ENCODE assay signal across 1 cellular context in the genomic region with DNA sequence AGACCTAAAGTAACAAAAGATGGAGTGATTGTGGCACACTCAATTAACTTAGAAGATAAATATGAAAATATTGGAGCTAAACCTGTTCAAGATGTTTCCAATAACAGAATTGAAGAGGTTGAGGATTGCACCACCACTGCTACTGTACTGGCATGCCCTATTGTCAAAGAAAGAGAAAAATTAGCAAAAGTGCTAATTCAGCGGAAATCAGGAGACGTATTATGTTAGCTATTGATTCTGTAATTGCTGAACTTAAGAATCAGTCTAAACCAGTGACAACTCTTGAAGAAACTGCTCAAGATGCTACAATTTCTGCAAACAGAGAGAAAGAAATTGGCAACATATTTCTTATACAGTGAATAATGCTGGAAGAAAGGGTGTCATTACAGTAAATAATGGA.
TF ChIP-seq lines count a peak whose summit lies in the region.

No MANE protein-coding gene starts in this region.

TF ChIP-seq in K562, 482 proteins besides CTCF, POLR2A, EP300 and RAD21 (continued from another document):
- TF ChIP-seq, protein P1, sequence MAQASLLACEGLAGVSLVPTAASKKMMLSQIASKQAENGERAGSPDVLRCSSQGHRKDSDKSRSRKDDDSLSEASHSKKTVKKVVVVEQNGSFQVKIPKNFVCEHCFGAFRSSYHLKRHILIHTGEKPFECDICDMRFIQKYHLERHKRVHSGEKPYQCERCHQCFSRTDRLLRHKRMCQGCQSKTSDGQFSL (CRISPR knock-in tag; IDR thresholded peaks at IDR 0.05) = no peak
- TF ChIP-seq, protein P1 (tag; IDR thresholded peaks at IDR 0.05) = no peak
- TF ChIP-seq ZNF316 (IDR thresholded peaks at IDR 0.05) (peak; percentile 73), MAFG (tag; conservative IDR thresholded peaks at IDR 0.05) (peak; percentile 69), ZNF584 (CRISPR knock-in tag; IDR thresholded peaks at IDR 0.05; ENCODE audit: low read depth) (no peak), MAFF (IDR thresholded peaks at IDR 0.05; ENCODE audit: low read length) (peak; percentile 70), C11orf30 (IDR thresholded peaks at IDR 0.05; ENCODE audit: low read depth) (peak; percentile 63; the same call in 1 of the 2 replicates), GABPA (tag; conservative IDR thresholded peaks at IDR 0.05; ENCODE audit: low read depth) (no peak)
